1 cellular context compared by ENCODE assay signal in genomic region chr16:14284930-14285541, GRCh38.
TF ChIP-seq lines count a peak whose summit lies in the region.

No MANE protein-coding gene starts in this region.

TF ChIP-seq in GM23338, 12 proteins besides CTCF, POLR2A, EP300 and RAD21 (continued from another document):
- no peak for TF ChIP-seq ZNF462 (CRISPR knock-in tag; IDR thresholded peaks at IDR 0.05)
